In the genomic region with DNA sequence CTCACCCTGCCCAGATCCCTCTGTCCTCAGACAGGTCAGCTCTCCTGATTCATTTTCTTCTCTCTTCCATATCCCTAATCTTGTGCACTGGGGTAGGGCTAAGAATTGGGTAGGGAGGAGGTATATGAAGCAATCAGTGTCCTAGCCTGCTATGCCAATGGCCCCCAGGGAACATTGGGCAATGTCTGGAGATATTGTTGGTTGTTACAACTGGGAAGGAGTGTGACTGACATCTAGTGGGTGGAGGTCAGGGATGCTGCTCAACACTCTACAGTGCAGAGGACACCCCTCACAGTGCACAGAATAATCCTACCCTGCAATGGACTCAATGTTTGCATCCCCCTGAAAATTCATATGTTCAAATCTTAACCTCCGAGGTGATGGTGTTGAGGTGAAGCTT, we compare ENCODE assay signal across 13 cellular contexts. TPM values are rescaled to one million over a fixed set of nuclear protein-coding genes. Genes with fewer than 3 reads are reported as not detected.
DNase-seq lines count a peak whose midpoint lies in the region; ATAC-seq and TF ChIP-seq lines count a peak whose summit lies in the region.
"Had no signal": no experiment of that assay in that cellular context is flagged by ENCODE, and none has a peak within 500 bp of the region (broad histone marks: within the 10 kb centered on the region; RNA-seq: fewer than 3 reads in every experiment).

No MANE protein-coding gene starts in this region.

- WGBS in H9 (ENCODE audit: extremely low coverage, insufficient read length, low lambda C conversion rate) = no CpG with 5 or more reads among the region's 1 CpG

- H2BK120ac ChIP-seq in H9 (ENCODE audit: low read depth, low read length, poor library complexity, severe bottlenecking) = no peak overlapping the region

- H3K56ac ChIP-seq in H9 (ENCODE audit: insufficient read length, low read depth, low read length) = no peak overlapping the region

- no peak for ATAC-seq in HG02798 (IDR thresholded peaks at IDR 0.05; ENCODE audit: poor library complexity, unreplicated experiment)
- ATAC-seq in GM18867 (IDR thresholded peaks at IDR 0.05; ENCODE audit: unreplicated experiment) = no peak

- H3K27ac Mint-ChIP-seq in Calu3 (ENCODE audit: unreplicated experiment) (no peak overlapping the region), H9 (peak overlapping the region in 1 of 3 experiments; percentile 65; a peak in 1 of 7 replicates)

- no peaks in the 10 kb centered on the region for H3K79me2 ChIP-seq in H9 (ENCODE audit: insufficient read depth, low read length)

- BruUV-seq in Calu3 (replicated peaks; lab: Mats Ljungman, UMichigan) = no TSS peak

- no peak overlapping the region for H3K4ac ChIP-seq in H9 (ENCODE audit: low read depth, low read length)

- no peak overlapping the region for H3K4me3 ChIP-seq in epithelial cell of proximal tubule (ENCODE audit: low read depth, low read length)
- H3K4me3 ChIP-seq: SJSA1, tibial artery had no signal

- no peak overlapping the region for H2BK12ac ChIP-seq in H9 (ENCODE audit: insufficient read length, low read depth, low read length)

- no peak overlapping the region for H3K14ac ChIP-seq in H9 (ENCODE audit: insufficient read depth, low read length)

- no peaks in the 10 kb centered on the region for H3K9me3 ChIP-seq in H9 (ENCODE audit: control insufficient read depth, low read depth, low read length)

- H3K4me3 Mint-ChIP-seq in Calu3 (ENCODE audit: low read depth, unreplicated experiment) (no peak overlapping the region), H9 (no peak overlapping the region)

- no peak overlapping the region for H2AK5ac ChIP-seq in H9 (ENCODE audit: insufficient read length, low read length)

- no peak overlapping the region for H4K8ac ChIP-seq in H9 (replicated peaks; ENCODE audit: insufficient read length, low read depth, low read length)

- H3K36me3 Mint-ChIP-seq in Calu3 (ENCODE audit: insufficient read depth, unreplicated experiment) = no peaks in the 10 kb centered on the region
- H3K36me3 Mint-ChIP-seq in H9 (ENCODE audit: insufficient read depth in 1 of 3, low read depth in 3 of 3) = peaks cover 12 to 20% (median 15%) of the 10 kb centered on the region in 3 experiments

- H3K27me3 Mint-ChIP-seq in Calu3 (ENCODE audit: unreplicated experiment) = peaks cover 2% of the 10 kb centered on the region
- peaks cover 5% of the 10 kb centered on the region for H3K27me3 Mint-ChIP-seq in H9 (ENCODE audit: low read depth)

- CTCF ChIA-PET in Calu3 (lab: Charles Lee) = no interaction called here

- no peaks in the 10 kb centered on the region; the same call in 1 of the 2 replicates for H3K27me3 ChIP-seq in H9 (ENCODE audit: insufficient read depth, low read length)
- H3K27me3 ChIP-seq: SJSA1, tibial artery had no signal

- no peaks in the 10 kb centered on the region for H4K20me1 ChIP-seq in H9 (ENCODE audit: control insufficient read depth, insufficient read depth, insufficient read length)

- H4K5ac ChIP-seq in H9 (ENCODE audit: insufficient read length, low read depth, low read length) = no peak overlapping the region

- H3K9me3 Mint-ChIP-seq in Calu3 (ENCODE audit: low read depth, unreplicated experiment) (no peaks in the 10 kb centered on the region), H9 (peaks cover 19 to 20% of the 10 kb centered on the region in 2 experiments; a peak in 4 of 5 replicates)

- no peak overlapping the region for H2BK5ac ChIP-seq in H9 (ENCODE audit: insufficient read length, low read length)

- H3K4me1 Mint-ChIP-seq in Calu3 (ENCODE audit: low read depth, unreplicated experiment) = no peaks in the 10 kb centered on the region
- H3K4me1 Mint-ChIP-seq in H9 = no peaks in the 10 kb centered on the region

- no peak overlapping the region for H2BK20ac ChIP-seq in H9 (ENCODE audit: low read depth, low read length, poor library complexity, severe bottlenecking)

- no peak overlapping the region for H3K23ac ChIP-seq in H9 (ENCODE audit: insufficient read length, low read depth, low read length)

- H3K27ac ChIP-seq in H9 (ENCODE audit: insufficient read length, low read depth, low read length) = no peak overlapping the region
- H3K27ac ChIP-seq: SJSA1, tibial artery had no signal

- no peaks in the 10 kb centered on the region for H3K23me2 ChIP-seq in H9 (ENCODE audit: insufficient read length, low read depth, low read length, poor library complexity, severe bottlenecking)

- H2BK15ac ChIP-seq in H9 (ENCODE audit: low read depth, low read length) = no peak overlapping the region

- H3K79me1 ChIP-seq in H9 (ENCODE audit: insufficient read depth, low read depth, low read length, poor library complexity, severe bottlenecking) = no peaks in the 10 kb centered on the region

- no peak overlapping the region for H3K4me2 ChIP-seq in H9 (ENCODE audit: insufficient read depth, insufficient read length, low read length)

- no peak overlapping the region for H3K18ac ChIP-seq in H9 (ENCODE audit: insufficient read length, low read depth, low read length)

- H3K4me1 ChIP-seq in H9 (ENCODE audit: insufficient read depth, low read length) = no peaks in the 10 kb centered on the region
- H3K4me1 ChIP-seq: SJSA1, tibial artery had no signal

- DNase-seq in Calu3 = peak; percentile 7
- no peak for DNase-seq in H9
- DNase-seq in RKO (ENCODE audit: low spot score) = peak; percentile 33
- no peak for DNase-seq in epithelial cell of proximal tubule (ENCODE audit: low read depth)
- no peak for DNase-seq in hippocampal formation (lab: John Stamatoyannopoulos, UW)
- DNase-seq in NCI-H1694 (lab: John Stamatoyannopoulos, UW) = no peak
- DNase-seq: anterior cingulate cortex, islet precursor cell, NCI-H1092 treated with DMSO at 0.1 percent for 48 hours had no signal

- intact Hi-C loops in Calu3 (cut with micrococcal nuclease; ENCODE audit: unreplicated experiment) = no loop called here

- H3K9ac ChIP-seq in H9 (ENCODE audit: extremely low read depth, insufficient read length, low read length) = no peak overlapping the region

- no peak overlapping the region for H2AFZ ChIP-seq in H9 (ENCODE audit: low read length)

- no peak overlapping the region for H4K91ac ChIP-seq in H9 (ENCODE audit: insufficient read length, low read depth, low read length)

- no peak overlapping the region for H3T11ph ChIP-seq in H9 (ENCODE audit: low read length)

- TF ChIP-seq CTCF in Calu3 (IDR thresholded peaks at IDR 0.05; ENCODE audit: unreplicated experiment) (no peak), H9 (conservative IDR thresholded peaks at IDR 0.05) (peak; percentile 51; the same call in 2 of the 3 replicates), epithelial cell of proximal tubule (conservative IDR thresholded peaks at IDR 0.05; ENCODE audit: low read depth, low read length) (peak; percentile 10)

RNA-seq across cellular contexts. Expression of gene CPAMD8, which starts 57.5 kb away (rescaled TPM):
- 5.7 and 5.8 TPM in 2 replicates for total RNA-seq in Calu3 (2022)
- total RNA-seq in H9 (2021) = 12.0 and 12.6 TPM in 2 replicates
- total RNA-seq in epithelial cell of proximal tubule = 0.22 and 8.2 TPM in 2 replicates

Comparison
In these comparisons a context has a peak if more than half of its experiments do, and no peak if none do; other contexts are left out.
1. DNase-seq: peak in Calu3 (single experiment) and RKO (single experiment); none in H9 (single experiment), epithelial cell of proximal tubule (single experiment), hippocampal formation (0 of 2) and NCI-H1694 (single experiment).